ENCODE assay signal across 1 cellular context in the genomic region with DNA sequence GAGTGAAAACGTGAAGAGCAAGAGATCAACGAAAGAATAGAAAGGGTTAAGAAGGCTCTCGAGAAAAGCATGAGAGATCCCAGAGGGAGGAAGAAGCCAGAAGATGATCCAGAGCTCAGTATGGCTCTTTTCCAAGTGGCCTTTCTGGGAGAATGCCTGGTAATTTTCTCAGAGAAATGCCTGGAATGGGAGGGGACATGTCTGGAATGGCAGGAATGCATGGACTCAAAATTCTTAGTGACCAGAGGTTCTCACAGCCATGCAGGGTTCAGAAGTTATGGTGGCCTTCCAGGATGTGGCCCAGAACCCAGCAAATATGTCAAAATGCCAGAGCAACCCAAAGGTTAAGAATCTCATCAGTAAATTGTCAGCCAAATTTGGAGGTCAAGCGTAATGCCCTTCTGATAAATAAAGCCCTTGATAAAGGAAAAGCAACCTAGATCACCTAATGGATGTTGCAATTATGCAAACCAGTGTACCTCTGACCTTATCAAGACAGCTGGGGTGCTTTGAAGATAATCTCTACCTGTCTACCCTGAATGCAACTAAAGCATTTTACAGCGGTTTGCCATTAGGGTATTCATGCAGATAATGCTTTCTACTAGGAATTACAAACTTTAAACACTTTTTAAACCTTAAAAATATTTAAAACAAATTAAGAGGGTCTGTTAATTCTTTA.
TF ChIP-seq lines count a peak whose summit lies in the region.

No MANE protein-coding gene starts in this region.

TF ChIP-seq in IMR-90, 13 proteins besides CTCF, POLR2A, EP300 and RAD21:
- TF ChIP-seq CEBPB (IDR thresholded peaks at IDR 0.05; ENCODE audit: low read depth, low read length), result peak; percentile 16; the same call in 1 of the 2 replicates
- TF ChIP-seq RCOR1 (IDR thresholded peaks at IDR 0.05; ENCODE audit: insufficient replicate concordance, low read length), result no peak
